12 cellular contexts compared by ENCODE assay signal in genomic region chr11:76623171-76623883, GRCh38. TPM values are rescaled to one million over a fixed set of nuclear protein-coding genes. Genes with fewer than 3 reads are reported as not detected.
A peak's percentile ranks its signal among the peaks of the same experiment; 100 is the strongest.
DNase-seq lines count a peak whose midpoint lies in the region; ATAC-seq and TF ChIP-seq lines count a peak whose summit lies in the region.
"Had no signal": no experiment of that assay in that cellular context is flagged by ENCODE, and none has a peak within 500 bp of the region (broad histone marks: within the 10 kb centered on the region; RNA-seq: fewer than 3 reads in every experiment).

No MANE protein-coding gene starts in this region.

- peak overlapping the region; percentile 56 for H2AK9ac ChIP-seq in IMR-90 (replicated peaks; ENCODE audit: low read depth, low read length, poor library complexity)

- peak overlapping the region; percentile 35; the same call in 1 of the 2 replicates for H2BK20ac ChIP-seq in IMR-90 (ENCODE audit: low read depth, low read length)

- H4K20me1 ChIP-seq in IMR-90 (ENCODE audit: insufficient read depth, low read length), result no peaks in the 10 kb centered on the region

- H3K9ac ChIP-seq in IMR-90 (ENCODE audit: low read depth, low read length) (no peak overlapping the region), mesenchymal stem cell (ENCODE audit: low read length) (peak overlapping the region; percentile 42)

- no peak overlapping the region for H3K18ac ChIP-seq in IMR-90 (ENCODE audit: low read depth, low read length)
- peak overlapping the region in 1 of 2 experiments; percentile 51 for H3K18ac ChIP-seq in mesenchymal stem cell (ENCODE audit: low read depth in 1 of 2, low read length in 2 of 2)

- CTCF ChIA-PET in IMR-90 (lab: Yijun Ruan, JAX), result interaction anchor here (0.6 kb wide), 1 partner anchor 24 kb away, joined by 6 read pairs; no protein-coding TSS in a partner anchor

- peak overlapping the region; percentile 31; the same call in 1 of the 2 replicates for H4K5ac ChIP-seq in IMR-90 (ENCODE audit: low read depth, low read length)

- H3K9me1 ChIP-seq in IMR-90 (ENCODE audit: insufficient read depth, low read length), result peaks cover 20% of the 10 kb centered on the region; the same call in 1 of the 2 replicates

- in situ Hi-C loops in IMR-90 (cut with MboI; ENCODE audit: low sequenced_read_pairs), result no loop called here
- in situ Hi-C loops in brain microvascular endothelial cell (cut with HindIII; ENCODE audit: low pct_ligation_motif_present, low sequenced_read_pairs), result no loop called here
- in situ Hi-C loops in HAP-1 (cut with MboI; ENCODE audit: low sequenced_read_pairs), result no loop called here

- peak overlapping the region in 1 of 2 experiments; percentile 33; a peak in 2 of 4 replicates for H4K8ac ChIP-seq in IMR-90 (ENCODE audit: low read depth in 2 of 2, low read length in 2 of 2)
- no peak overlapping the region for H4K8ac ChIP-seq in mesenchymal stem cell (ENCODE audit: low read length)

- peak overlapping the region; percentile 84 for H2AFZ ChIP-seq in IMR-90 (replicated peaks; ENCODE audit: low read length, poor library complexity)
- no peak overlapping the region for H2AFZ ChIP-seq in mesenchymal stem cell (ENCODE audit: low read depth, low read length)

- intact Hi-C loops in IMR-90 (cut with micrococcal nuclease), result no loop called here

- H3K23ac ChIP-seq in IMR-90 (ENCODE audit: low read depth, low read length) (no peak overlapping the region), mesenchymal stem cell (ENCODE audit: low read length in 2 of 2) (no peak overlapping the region)

- TF ChIP-seq POLR2A in IMR-90 (IDR thresholded peaks at IDR 0.05; ENCODE audit: low read depth, low read length), result no peak

- no peak overlapping the region for H3K4me2 ChIP-seq in IMR-90 (ENCODE audit: low read depth, low read length)
- H3K4me2 ChIP-seq in mesenchymal stem cell (ENCODE audit: low read length, poor library complexity, severe bottlenecking), result no peak overlapping the region

- no peaks in the 10 kb centered on the region for H3K27me3 ChIP-seq in IMR-90 (ENCODE audit: control insufficient read depth, insufficient read depth, low read length)
- no peaks in the 10 kb centered on the region for H3K27me3 ChIP-seq in brain microvascular endothelial cell (replicated peaks)
- H3K27me3 ChIP-seq in mesenchymal stem cell (ENCODE audit: control insufficient read depth in 1 of 2, insufficient read depth in 1 of 2, low read length in 2 of 2), result no peaks in the 10 kb centered on the region
- H3K27me3 ChIP-seq in HAP-1 (ENCODE audit: low read depth), result no peaks in the 10 kb centered on the region
- H3K27me3 ChIP-seq: heart left ventricle had no signal

- ATAC-seq in IMR-90 (ENCODE audit: low read depth), result peak; percentile 42
- ATAC-seq: heart left ventricle, lower lobe of right lung had no signal

- POLR2A ChIA-PET in IMR-90 (lab: Charles Lee; ENCODE audit: unreplicated experiment), result no interaction called here

- TF ChIP-seq RAD21 in IMR-90 (IDR thresholded peaks at IDR 0.05; ENCODE audit: low read length), result no peak

- H3K4me3 ChIP-seq in IMR-90 (ENCODE audit: insufficient read depth, low read depth, low read length) (no peak overlapping the region), brain microvascular endothelial cell (ENCODE audit: low read depth, low read length) (no peak overlapping the region), mesenchymal stem cell (ENCODE audit: insufficient read depth in 1 of 2, low read depth in 1 of 2, low read length in 2 of 2) (no peak overlapping the region), HAP-1 (no peak overlapping the region)
- H3K4me3 ChIP-seq: heart left ventricle, lower lobe of right lung had no signal

- BruUV-seq in IMR-90 (replicated peaks; lab: Mats Ljungman, UMichigan), result no TSS peak

- H3K9me3 ChIP-seq in IMR-90 (ENCODE audit: control insufficient read depth, insufficient read depth, low read length) (peaks cover 6% of the 10 kb centered on the region), mesenchymal stem cell (ENCODE audit: control insufficient read depth, low read length) (peaks cover 11% of the 10 kb centered on the region), HAP-1 (peaks cover 6% of the 10 kb centered on the region)
- H3K9me3 ChIP-seq: lower lobe of right lung had no signal

- H2BK5ac ChIP-seq in IMR-90 (ENCODE audit: low read depth, low read length, poor library complexity, severe bottlenecking) (peak overlapping the region; percentile 5), mesenchymal stem cell (ENCODE audit: low read depth, low read length, poor library complexity, severe bottlenecking) (no peak overlapping the region)

- H2BK120ac ChIP-seq in IMR-90 (ENCODE audit: low read depth, low read length) (peak overlapping the region; percentile 62; the same call in 1 of the 2 replicates), mesenchymal stem cell (ENCODE audit: low read depth, low read length) (peak overlapping the region; percentile 45)

- H3K79me1 ChIP-seq in IMR-90 (ENCODE audit: low read depth in 1 of 2, low read length in 2 of 2) (no peaks in the 10 kb centered on the region), mesenchymal stem cell (replicated peaks; ENCODE audit: low read length, poor library complexity, severe bottlenecking) (no peaks in the 10 kb centered on the region)

- H3K56ac ChIP-seq in IMR-90 (ENCODE audit: extremely low read depth, insufficient read depth, low read length), result no peak overlapping the region

- H3K36me3 ChIP-seq in IMR-90 (ENCODE audit: control insufficient read depth, insufficient read depth, low read length) (no peaks in the 10 kb centered on the region), brain microvascular endothelial cell (replicated peaks) (no peaks in the 10 kb centered on the region), mesenchymal stem cell (ENCODE audit: control insufficient read depth in 1 of 2, insufficient read depth in 2 of 2, low read depth in 1 of 2, low read length in 2 of 2) (no peaks in the 10 kb centered on the region), HAP-1 (replicated peaks) (no peaks in the 10 kb centered on the region)
- H3K36me3 ChIP-seq: heart left ventricle, lower lobe of right lung had no signal

- H4K91ac ChIP-seq in IMR-90 (ENCODE audit: insufficient read depth, low read depth, low read length), result peak overlapping the region; percentile 37; the same call in 1 of the 2 replicates
- no peak overlapping the region for H4K91ac ChIP-seq in mesenchymal stem cell (ENCODE audit: low read length)

- H2AK5ac ChIP-seq in IMR-90 (ENCODE audit: low read depth, low read length), result peak overlapping the region; percentile 71
- no peak overlapping the region for H2AK5ac ChIP-seq in mesenchymal stem cell (ENCODE audit: low read length, severe bottlenecking)

- dilution Hi-C loops in IMR-90 (cut with HindIII; ENCODE audit: low sequenced_read_pairs, unreplicated experiment), result no loop called here

- H3K14ac ChIP-seq in IMR-90 (replicated peaks; ENCODE audit: low read depth, low read length) (peak overlapping the region; percentile 71), mesenchymal stem cell (ENCODE audit: low read length in 2 of 2) (no peak overlapping the region)

- H3K4me1 ChIP-seq in IMR-90 (ENCODE audit: control insufficient read depth, insufficient read depth, low read length) (peaks cover 19% of the 10 kb centered on the region), mesenchymal stem cell (ENCODE audit: control insufficient read depth, insufficient read depth, low read depth, low read length) (peaks cover 3% of the 10 kb centered on the region), HAP-1 (no peaks in the 10 kb centered on the region)

- peak overlapping the region; percentile 52 for H3K4ac ChIP-seq in IMR-90 (ENCODE audit: low read depth, low read length)
- H3K4ac ChIP-seq in mesenchymal stem cell (ENCODE audit: low read depth in 1 of 2, low read length in 2 of 2), result no peak overlapping the region

- 60% methylated on average over 4 of the region's 12 CpGs; no CpG with 5 or more reads in 1 of the 2 experiments for WGBS in IMR-90 (ENCODE audit: extremely low coverage in 2 of 2, insufficient read length in 1 of 2), 2 experiments
- 76% methylated on average over 12 of the region's 12 CpGs for WGBS in mesenchymal stem cell

- H3K27ac ChIP-seq in IMR-90 (ENCODE audit: insufficient read depth, low read length) (no peak overlapping the region), brain microvascular endothelial cell (peak overlapping the region; percentile 20), mesenchymal stem cell (ENCODE audit: low read length, poor library complexity, severe bottlenecking) (no peak overlapping the region)
- H3K27ac ChIP-seq: heart left ventricle, lower lobe of right lung had no signal

- TF ChIP-seq CTCF in IMR-90 (conservative IDR thresholded peaks at IDR 0.05; ENCODE audit: low read depth, low read length) (no peak), brain microvascular endothelial cell (IDR thresholded peaks at IDR 0.05; ENCODE audit: low read depth, low read length, missing control alignments) (no peak)

- peak overlapping the region in 1 of 2 experiments; percentile 51 for H2BK12ac ChIP-seq in mesenchymal stem cell (ENCODE audit: low read length in 2 of 2)

- DNase-seq in Daoy (ENCODE audit: low read depth) (peak; percentile 37), IMR-90 (peak; percentile 72), brain microvascular endothelial cell (peak; percentile 79), mesenchymal stem cell (peak; percentile 55), LoVo (ENCODE audit: low spot score) (no peak), HAP-1 (ENCODE audit: low spot score in 2 of 2) (no peak), GOT3 (lab: John Stamatoyannopoulos, UW) (no peak)
- no peak for DNase-seq in activated CD4-positive, CD25-positive, alpha-beta regulatory T cell (lab: John Stamatoyannopoulos, UW)
- DNase-seq: CD4-positive, alpha-beta memory T cell; heart left ventricle; lower lobe of right lung; NCI-H1092 had no signal

- H2BK15ac ChIP-seq in IMR-90 (ENCODE audit: low read depth, low read length) (peak overlapping the region; percentile 15; the same call in 1 of the 3 replicates), mesenchymal stem cell (ENCODE audit: low read depth, poor library complexity, severe bottlenecking) (no peak overlapping the region)

TF ChIP-seq in IMR-90, 13 proteins besides CTCF, POLR2A, EP300 and RAD21 (continues in another document):
- TF ChIP-seq MAFK (IDR thresholded peaks at IDR 0.05; ENCODE audit: low read depth, low read length) (no peak), RFX5 (IDR thresholded peaks at IDR 0.05; ENCODE audit: low read depth, low read length) (no peak), SMC3 (IDR thresholded peaks at IDR 0.05; ENCODE audit: low read depth, low read length) (no peak), BHLHE40 (IDR thresholded peaks at IDR 0.05; ENCODE audit: low read depth, low read length) (no peak)

RNA-seq across cellular contexts. Expression of gene LRRC32, which starts 47.2 kb away (rescaled TPM):
- total RNA-seq in Daoy (2014; rRNA removed; shearing (Covaris generic)), result 0.18 and 0.29 TPM in 2 replicates
- total RNA-seq in IMR-90 (2012; rRNA removed), result 4.2 and 5.2 TPM in 2 replicates
- 13.0 and 13.7 TPM in 2 replicates for polyA plus RNA-seq in IMR-90 (2012; rRNA removed)
- 10.9 and 20.1 TPM in 2 replicates for polyA plus RNA-seq in IMR-90 (2012; cell fraction: cytosol; rRNA removed)
- polyA plus RNA-seq in IMR-90 (2012; cell fraction: nucleus; rRNA removed; ENCODE audit: low replicate concordance), result 8.8 and 12.9 TPM in 2 replicates
- 35.9 TPM for polyA plus RNA-seq in mesenchymal stem cell (2013, experiment 1 of 2)
- polyA plus RNA-seq in mesenchymal stem cell (2013, experiment 2 of 2), result 36.0 TPM

Comparison
In these comparisons a context has a peak if more than half of its experiments do, and no peak if none do; other contexts are left out.
1. DNase-seq: peak in Daoy (single experiment), IMR-90 (single experiment), brain microvascular endothelial cell (single experiment) and mesenchymal stem cell (single experiment); none in LoVo (single experiment), activated CD4-positive, CD25-positive, alpha-beta regulatory T cell (0 of 4), HAP-1 (0 of 2) and GOT3 (single experiment).